ENCODE assay signal across 1 cellular context in the genomic region with DNA sequence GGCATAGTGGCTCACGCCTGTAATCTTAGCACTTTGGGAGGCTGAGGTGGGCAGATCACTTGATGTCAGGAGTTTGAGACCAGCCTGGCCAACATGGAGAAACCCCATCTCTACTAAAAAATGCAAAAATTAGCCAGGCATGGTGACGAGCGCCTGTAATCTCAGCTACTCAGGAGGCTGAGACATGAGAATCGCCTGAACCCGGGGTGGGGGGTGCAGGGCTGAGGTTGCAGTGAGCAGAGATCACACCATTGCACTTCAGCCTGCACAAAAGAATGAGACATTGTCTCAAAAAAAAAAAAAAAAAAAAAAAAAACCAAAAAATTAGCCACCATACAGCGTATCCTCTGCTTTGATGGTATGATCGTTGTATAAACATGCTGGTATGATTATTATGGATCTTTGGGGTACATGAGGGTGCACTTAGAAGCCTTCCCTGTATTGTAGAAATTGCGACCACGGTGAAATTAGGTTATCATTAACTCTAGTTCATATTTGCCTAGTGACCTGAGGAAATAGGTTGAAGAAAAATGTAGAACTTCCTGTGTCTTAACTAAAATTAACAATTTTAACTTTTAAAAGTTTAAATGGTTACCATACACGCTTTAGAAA.
TF ChIP-seq lines count a peak whose summit lies in the region.

No MANE protein-coding gene starts in this region.

TF ChIP-seq in GM12878, 131 proteins besides CTCF, POLR2A, EP300 and RAD21:
- 0 out of 2 replicates have a peak, but pooled peaks have one; percentile 15 for TF ChIP-seq MLLT1 (IDR thresholded peaks at IDR 0.05)
